11 cellular contexts compared by ENCODE assay signal in the genomic region with DNA sequence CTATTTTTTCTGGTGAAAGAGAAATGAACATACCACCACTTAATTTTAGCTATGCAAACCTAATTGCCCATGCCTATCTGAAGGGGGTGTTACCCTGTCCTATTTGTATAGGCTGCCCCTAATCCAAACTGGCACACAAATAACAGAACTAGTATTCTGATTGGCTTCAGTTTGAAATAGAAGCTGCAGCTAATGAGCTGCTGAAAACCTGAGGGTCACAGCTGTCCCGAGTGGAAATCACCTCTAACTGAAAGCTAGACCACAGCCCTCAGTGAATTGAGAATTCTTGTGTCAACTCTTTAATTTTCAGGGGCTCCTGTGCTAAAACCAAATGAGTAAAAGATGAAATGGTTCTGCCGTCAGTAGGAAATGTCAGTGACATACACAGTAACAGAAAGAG. TPM values are rescaled to one million over a fixed set of nuclear protein-coding genes. Genes with fewer than 3 reads are reported as not detected.
DNase-seq lines count a peak whose midpoint lies in the region; ATAC-seq and TF ChIP-seq lines count a peak whose summit lies in the region.
"Had no signal": no experiment of that assay in that cellular context is flagged by ENCODE, and none has a peak within 500 bp of the region (broad histone marks: within the 10 kb centered on the region; RNA-seq: fewer than 3 reads in every experiment).

No MANE protein-coding gene starts in this region.

- DNase-seq in GM10266 (ENCODE audit: extremely low spot score) (peak; percentile 32), GDM1 (lab: John Stamatoyannopoulos, UW) (no peak), NCI-H2171 treated with DMSO at 0.1 percent for 48 hours (lab: John Stamatoyannopoulos, UW) (no peak), NCI-H2227 (lab: John Stamatoyannopoulos, UW; ENCODE audit: unreplicated experiment) (no peak)
- DNase-seq in activated naive CD4-positive, alpha-beta T cell treated with anti-CD3 and anti-CD28 coated beads, Interleukin-2, amount 10 ng/mL, durations not matched to agents 7 days and 5 days: no peak
- DNase-seq: activated T-cell treated with anti-CD3 and anti-CD28 coated beads, Interleukin-2, amount 50 U/mL, for 72 hours; NCI-H524 had no signal

- peaks cover 39 to 46% (median 40%) of the 10 kb centered on the region in 3 donors for H3K4me1 Mint-ChIP-seq in IgD-negative memory B cell
- H3K4me1 Mint-ChIP-seq in activated naive CD4-positive, alpha-beta T cell treated with anti-CD3 and anti-CD28 coated beads, Interleukin-2, amount 10 ng/mL, durations not matched to agents 7 days and 5 days: peaks cover 25% of the 10 kb centered on the region

- no peak for TF ChIP-seq CTCF in GM10266 (IDR thresholded peaks at IDR 0.05; ENCODE audit: control insufficient read depth, insufficient read depth, low read depth, missing control alignments)

- CTCF ChIA-PET in activated naive CD4-positive, alpha-beta T cell treated with anti-CD3 and anti-CD28 coated beads, Interleukin-2, amount 10 ng/mL, durations not matched to agents 7 days and 5 days (lab: Charles Lee): interaction anchor here (1.3 to 3.4 kb wide), 9 partner anchors 10 to 226 kb away, joined by 3 to 25 read pairs (median 4); no protein-coding TSS in a partner anchor

- peak overlapping the region; percentile 47 to 87 (median 86) for H3K27ac Mint-ChIP-seq in IgD-negative memory B cell
- no peak overlapping the region for H3K27ac Mint-ChIP-seq in activated naive CD4-positive, alpha-beta T cell treated with anti-CD3 and anti-CD28 coated beads, Interleukin-2, amount 10 ng/mL, durations not matched to agents 7 days and 5 days
- H3K27ac Mint-ChIP-seq: activated T-cell treated with anti-CD3 and anti-CD28 coated beads, Interleukin-2, amount 50 U/mL, for 72 hours; T-helper 1 cell treated with Interleukin-12 subunit alpha and Interleukin-12 subunit beta and Interleukin-4 antibody, amounts not matched to agents 30 μg/mL and 1 μg/mL, for 36 hours had no signal

- H3K27me3 Mint-ChIP-seq in IgD-negative memory B cell: peaks cover 1% of the 10 kb centered on the region
- H3K27me3 Mint-ChIP-seq in activated naive CD4-positive, alpha-beta T cell treated with anti-CD3 and anti-CD28 coated beads, Interleukin-2, amount 10 ng/mL, durations not matched to agents 7 days and 5 days: no peaks in the 10 kb centered on the region

- no peaks in the 10 kb centered on the region for H3K36me3 Mint-ChIP-seq in IgD-negative memory B cell
- peaks cover 14% of the 10 kb centered on the region for H3K36me3 Mint-ChIP-seq in activated naive CD4-positive, alpha-beta T cell treated with anti-CD3 and anti-CD28 coated beads, Interleukin-2, amount 10 ng/mL, durations not matched to agents 7 days and 5 days

- peaks cover 3 to 7% (median 6%) of the 10 kb centered on the region in 3 donors for H3K9me3 Mint-ChIP-seq in IgD-negative memory B cell
- peaks cover 9% of the 10 kb centered on the region for H3K9me3 Mint-ChIP-seq in activated naive CD4-positive, alpha-beta T cell treated with anti-CD3 and anti-CD28 coated beads, Interleukin-2, amount 10 ng/mL, durations not matched to agents 7 days and 5 days

- peak overlapping the region; percentile 62 to 93 (median 85) for H3K4me3 Mint-ChIP-seq in IgD-negative memory B cell
- H3K4me3 Mint-ChIP-seq in activated naive CD4-positive, alpha-beta T cell treated with anti-CD3 and anti-CD28 coated beads, Interleukin-2, amount 10 ng/mL, durations not matched to agents 7 days and 5 days: no peak overlapping the region
- H3K4me3 Mint-ChIP-seq: activated T-cell treated with anti-CD3 and anti-CD28 coated beads, Interleukin-2, amount 50 U/mL, for 72 hours; T-helper 1 cell treated with Interleukin-12 subunit alpha and Interleukin-12 subunit beta and Interleukin-4 antibody, amounts not matched to agents 30 μg/mL and 1 μg/mL, for 36 hours had no signal

- ATAC-seq in GM19328 (IDR thresholded peaks at IDR 0.05; ENCODE audit: unreplicated experiment) (peak; percentile 62), HG02852 (IDR thresholded peaks at IDR 0.05; ENCODE audit: unreplicated experiment) (peak; percentile 82)
- ATAC-seq: activated T-cell treated with anti-CD3 and anti-CD28 coated beads, Interleukin-2, amount 50 U/mL, for 72 hours had no signal

RNA-seq across cellular contexts. Expression of gene CCDC141, which starts 28.7 kb away (rescaled TPM):
- polyA plus RNA-seq in IgD-negative memory B cell: 15.4 TPM
